In the genomic region with DNA sequence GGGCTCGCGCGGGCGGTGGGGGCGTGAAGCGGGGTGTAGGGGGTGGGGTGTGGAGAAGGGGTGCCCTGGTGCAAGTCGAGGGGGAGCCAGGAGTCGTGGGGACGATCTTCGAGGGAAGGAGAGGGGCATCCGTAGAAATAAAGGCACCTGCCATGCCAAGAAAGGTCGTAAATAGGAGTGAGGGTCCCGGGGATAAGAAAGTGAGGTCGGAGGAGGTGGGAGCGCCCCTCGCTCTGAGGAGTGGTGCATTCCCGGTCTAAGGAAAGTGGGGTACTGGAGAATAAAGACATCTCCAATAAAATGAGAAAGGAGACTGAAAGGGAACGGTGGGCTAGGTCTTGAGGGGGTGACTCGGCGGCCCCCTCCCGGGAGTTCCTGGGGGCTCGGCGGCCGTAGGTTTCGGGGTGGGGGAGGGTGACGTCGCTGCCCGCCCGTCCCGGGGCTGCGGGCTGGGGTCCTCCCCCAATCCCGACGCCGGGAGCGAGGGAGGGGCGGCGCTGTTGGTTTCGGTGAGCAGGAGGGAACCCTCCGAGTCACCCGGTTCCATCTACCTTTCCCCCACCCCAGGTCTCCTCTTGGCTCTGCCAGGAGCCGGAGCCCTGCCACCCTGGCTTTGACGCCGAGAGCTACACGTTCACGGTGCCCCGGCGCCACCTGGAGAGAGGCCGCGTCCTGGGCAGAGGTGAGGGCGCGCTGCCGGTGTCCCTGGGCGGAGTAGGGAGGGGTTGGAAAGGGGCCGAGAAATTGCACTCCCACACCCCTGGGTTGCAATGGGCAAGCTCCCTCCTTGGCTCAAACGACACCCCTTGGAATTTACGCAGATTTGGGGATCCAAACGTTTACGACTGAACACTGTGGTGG, we compare ENCODE assay signal across 9 cellular contexts. TPM values are rescaled to one million over a fixed set of nuclear protein-coding genes. Genes with fewer than 3 reads are reported as not detected.
DNase-seq lines count a peak whose midpoint lies in the region; ATAC-seq and TF ChIP-seq lines count a peak whose summit lies in the region.
"Had no signal": no experiment of that assay in that cellular context is flagged by ENCODE, and none has a peak within 500 bp of the region (broad histone marks: within the 10 kb centered on the region; RNA-seq: fewer than 3 reads in every experiment).

No MANE protein-coding gene starts in this region.

- peaks cover 5% of the 10 kb centered on the region for H3K36me3 Mint-ChIP-seq in T-helper 17 cell (ENCODE audit: low read depth)

- ATAC-seq in T-helper 17 cell (no peak), GM21390 (IDR thresholded peaks at IDR 0.05; ENCODE audit: unreplicated experiment) (no peak), GM19467 (IDR thresholded peaks at IDR 0.05; ENCODE audit: unreplicated experiment) (no peak)

- peaks cover 53% of the 10 kb centered on the region for H3K27me3 Mint-ChIP-seq in T-helper 17 cell

- TF ChIP-seq POLR2A in spleen (IDR thresholded peaks at IDR 0.05), result no peak

- H3K27ac Mint-ChIP-seq in T-helper 17 cell, result no peak overlapping the region

- peak overlapping the region; percentile 73 for H3K4me3 Mint-ChIP-seq in T-helper 17 cell

- WGBS in spleen, 5 donors, result 11 to 24% (median 22%) methylated on average over 43 to 58 of the region's 58 CpGs

- peak; percentile 42 for DNase-seq in NCI-H748 (lab: John Stamatoyannopoulos, UW; ENCODE audit: unreplicated experiment)
- DNase-seq in NCI-H748 treated with DMSO at 0.1 percent for 48 hours (lab: John Stamatoyannopoulos, UW), result no peak
- DNase-seq in T-helper 17 cell, result no peak
- peak; percentile 72 for DNase-seq in spleen
- no peak for DNase-seq in COLO829 (ENCODE audit: low spot score)

- H3K27ac ChIP-seq in iPS-20b (ENCODE audit: low read length), result no peak overlapping the region
- peak overlapping the region in 2 of 8 donors; percentile 46 to 54 for H3K27ac ChIP-seq in spleen
- H3K27ac ChIP-seq: BLaER1 had no signal

- H3K9me3 ChIP-seq in T-helper 17 cell (ENCODE audit: control insufficient read depth, low read length, poor library complexity, severe bottlenecking), result no peaks in the 10 kb centered on the region
- no peaks in the 10 kb centered on the region for H3K9me3 ChIP-seq in iPS-20b (ENCODE audit: insufficient read depth, low read depth, low read length)
- no peaks in the 10 kb centered on the region for H3K9me3 ChIP-seq in spleen

- peaks cover 5% of the 10 kb centered on the region for H3K4me1 Mint-ChIP-seq in T-helper 17 cell

- H3K4me1 ChIP-seq in iPS-20b (ENCODE audit: insufficient read depth, low read length) (peaks cover 21% of the 10 kb centered on the region), spleen (peaks cover 6 to 44% (median 25%) of the 10 kb centered on the region in 6 donors)

- no peak for TF ChIP-seq CTCF in spleen (IDR thresholded peaks at IDR 0.05 in 8 of 11, conservative IDR thresholded peaks at IDR 0.05 in 3 of 11)

- peaks cover 24% of the 10 kb centered on the region for H3K36me3 ChIP-seq in iPS-20b (ENCODE audit: insufficient read depth, low read depth, low read length)
- H3K36me3 ChIP-seq in spleen, result no peaks in the 10 kb centered on the region
- H3K36me3 ChIP-seq: BLaER1 had no signal

- H3K4me3 ChIP-seq in iPS-20b (ENCODE audit: low read length), result peak overlapping the region; percentile 76
- H3K4me3 ChIP-seq in spleen, result peak overlapping the region in 6 of 8 donors; percentile 16 to 58 (median 32)
- H3K4me3 ChIP-seq: BLaER1 had no signal

- intact Hi-C loops in spleen (cut with DNase I; ENCODE audit: low total_unique reads), result no loop called here

- peak overlapping the region; percentile 82 for H3K9ac ChIP-seq in iPS-20b (ENCODE audit: low read depth, low read length)
- H3K9ac ChIP-seq: BLaER1 had no signal

- H3K27me3 ChIP-seq in iPS-20b (ENCODE audit: insufficient read depth, low read length), result peaks cover 22% of the 10 kb centered on the region
- peaks cover 0 to 48% (median 27%) of the 10 kb centered on the region in 7 donors for H3K27me3 ChIP-seq in spleen (replicated peaks in 1 of 7)

RNA-seq across cellular contexts. Expression of gene CDH1, which starts 0.9 kb away (rescaled TPM):
- total RNA-seq in T-helper 17 cell, result under 1 TPM; 0.44 to 0.47 TPM
- total RNA-seq in spleen, result 10 to 100 TPM in 6 of 7 donors, 1 to 10 TPM in 1; 9.2 to 35.9 (median 16.1) TPM
- polyA plus RNA-seq in spleen, result 1 to 10 TPM; 5.2 to 6.9 (median 5.4) TPM

Comparison
In these comparisons a context has a peak if more than half of its experiments do, and no peak if none do; other contexts are left out.
1. DNase-seq: peak in NCI-H748 (single experiment) and spleen (single experiment); none in NCI-H748 treated with DMSO at 0.1 percent for 48 hours (single experiment), T-helper 17 cell (0 of 3) and COLO829 (single experiment).
2. RNA of gene CDH1, which starts 0.9 kb away (total RNA-seq): 9.2 to 35.9 TPM in spleen; 0.44 to 0.47 TPM in T-helper 17 cell; every median in the first group is over 4 times any median in the second.